ENCODE assay signal across 9 cellular contexts in genomic region chr17:42675348-42675983, GRCh38. TPM values are rescaled to one million over a fixed set of nuclear protein-coding genes. Genes with fewer than 3 reads are reported as not detected.
DNase-seq lines count a peak whose midpoint lies in the region; ATAC-seq, FAIRE-seq and TF ChIP-seq lines count a peak whose summit lies in the region.
"Had no signal": no experiment of that assay in that cellular context is flagged by ENCODE, and none has a peak within 500 bp of the region (broad histone marks: within the 10 kb centered on the region; RNA-seq: fewer than 3 reads in every experiment).

No MANE protein-coding gene starts in this region.

- H3K79me2 ChIP-seq in keratinocyte (ENCODE audit: control insufficient read depth, insufficient read depth, low read length), result peaks cover 16% of the 10 kb centered on the region

- H3K27ac ChIP-seq in keratinocyte (ENCODE audit: control insufficient read depth, insufficient read depth, low read length), result no peak overlapping the region
- peak overlapping the region; percentile 88 to 97 for H3K27ac ChIP-seq in tibial artery

- H4K20me1 ChIP-seq in keratinocyte (ENCODE audit: control insufficient read depth, extremely low read depth, insufficient read depth, low read length), result peaks cover 6% of the 10 kb centered on the region

- peak overlapping the region; percentile 92 to 93 (median 92) for H3K4me3 ChIP-seq in keratinocyte (ENCODE audit: control insufficient read depth in 2 of 3, extremely low read depth in 1 of 3, insufficient read depth in 2 of 3, low read depth in 1 of 3, low read length in 3 of 3)
- H3K4me3 ChIP-seq in tibial artery, result peak overlapping the region; percentile 70 to 100

- H3K27me3 ChIP-seq in keratinocyte (ENCODE audit: control insufficient read depth, extremely low read depth, insufficient read depth, low read length), result no peaks in the 10 kb centered on the region
- H3K27me3 ChIP-seq in tibial artery, result no peaks in the 10 kb centered on the region

- H2AFZ ChIP-seq in keratinocyte (ENCODE audit: control insufficient read depth, low read length), result no peak overlapping the region

- FAIRE-seq in keratinocyte (lab: Jason Lieb, UNC), result no peak

- H3K9me3 ChIP-seq in keratinocyte (ENCODE audit: control insufficient read depth, low read depth, low read length) (no peaks in the 10 kb centered on the region), tibial artery (no peaks in the 10 kb centered on the region)

- H3K9ac ChIP-seq in keratinocyte (ENCODE audit: control insufficient read depth, extremely low read depth, insufficient read depth, low read length), result peak overlapping the region; percentile 79

- no peak overlapping the region for H3K27ac Mint-ChIP-seq in activated T-helper 1 cell treated with anti-CD3 and anti-CD28 coated beads, Interleukin-12 subunit alpha, Interleukin-12 subunit beta, Interleukin-2, Interleukin-4 antibody, amounts not matched to agents 30 ng/mL and 10 ng/mL and 1 ng/mL, durations not matched to agents 14 hours and 24 hours and 36 hours
- H3K27ac Mint-ChIP-seq: stimulated activated naive CD8-positive, alpha-beta T cell treated with anti-CD3 and anti-CD28 coated beads, Interleukin-15, Interleukin-2, amounts not matched to agents 100 ng/mL and 50 ng/mL, for 24 hours had no signal

- H3K36me3 Mint-ChIP-seq in activated T-helper 1 cell treated with anti-CD3 and anti-CD28 coated beads, Interleukin-12 subunit alpha, Interleukin-12 subunit beta, Interleukin-2, Interleukin-4 antibody, amounts not matched to agents 30 ng/mL and 10 ng/mL and 1 ng/mL, durations not matched to agents 14 hours and 24 hours and 36 hours (ENCODE audit: low read depth), result no peaks in the 10 kb centered on the region

- peaks cover 4% of the 10 kb centered on the region for H3K9me1 ChIP-seq in keratinocyte (ENCODE audit: control insufficient read depth, extremely low read depth, insufficient read depth, low read length)

- H3K4me2 ChIP-seq in keratinocyte (ENCODE audit: control insufficient read depth, extremely low read depth, insufficient read depth, low read depth, low read length), result peak overlapping the region; percentile 91

- H3K4me3 Mint-ChIP-seq in activated T-helper 1 cell treated with anti-CD3 and anti-CD28 coated beads, Interleukin-12 subunit alpha, Interleukin-12 subunit beta, Interleukin-2, Interleukin-4 antibody, amounts not matched to agents 30 ng/mL and 10 ng/mL and 1 ng/mL, durations not matched to agents 14 hours and 24 hours and 36 hours, result peak overlapping the region; percentile 72

- DNase-seq in NCI-H524 (lab: John Stamatoyannopoulos, UW) (peak; percentile 12 to 38), NCI-H524 treated with DMSO at 0.1 percent for 48 hours (lab: John Stamatoyannopoulos, UW) (no peak), keratinocyte (ENCODE audit: low read depth, low spot score) (no peak), tibial artery (peak in 1 of 2 donors; percentile 85), RKO (ENCODE audit: low spot score) (no peak), NCI-H187 (lab: John Stamatoyannopoulos, UW) (no peak)
- no peak for DNase-seq in activated T-helper 1 cell treated with anti-CD3 and anti-CD28 coated beads, Interleukin-12 subunit alpha, Interleukin-12 subunit beta, Interleukin-2, Interleukin-4 antibody, amounts not matched to agents 30 ng/mL and 10 ng/mL and 1 ng/mL, durations not matched to agents 14 hours and 24 hours and 36 hours (ENCODE audit: low spot score)

- no peak for ATAC-seq in HG02981 (IDR thresholded peaks at IDR 0.05; ENCODE audit: unreplicated experiment)

- peaks cover 16 to 18% of the 10 kb centered on the region in 2 experiments for H3K36me3 ChIP-seq in keratinocyte (ENCODE audit: control insufficient read depth in 2 of 2, extremely low read depth in 1 of 2, insufficient read depth in 2 of 2, low read length in 2 of 2)
- peaks cover 28 to 32% (median 30%) of the 10 kb centered on the region in 3 donors for H3K36me3 ChIP-seq in tibial artery

- H3K4me1 Mint-ChIP-seq in activated T-helper 1 cell treated with anti-CD3 and anti-CD28 coated beads, Interleukin-12 subunit alpha, Interleukin-12 subunit beta, Interleukin-2, Interleukin-4 antibody, amounts not matched to agents 30 ng/mL and 10 ng/mL and 1 ng/mL, durations not matched to agents 14 hours and 24 hours and 36 hours (ENCODE audit: low read depth), result peaks cover 50% of the 10 kb centered on the region

- peaks cover 66% of the 10 kb centered on the region for H3K4me1 ChIP-seq in keratinocyte (ENCODE audit: control insufficient read depth, extremely low read depth, insufficient read depth, low read length)
- peaks cover 3 to 74% (median 62%) of the 10 kb centered on the region in 4 donors for H3K4me1 ChIP-seq in tibial artery

- peaks cover 39% of the 10 kb centered on the region for H3K27me3 Mint-ChIP-seq in activated T-helper 1 cell treated with anti-CD3 and anti-CD28 coated beads, Interleukin-12 subunit alpha, Interleukin-12 subunit beta, Interleukin-2, Interleukin-4 antibody, amounts not matched to agents 30 ng/mL and 10 ng/mL and 1 ng/mL, durations not matched to agents 14 hours and 24 hours and 36 hours (ENCODE audit: insufficient read depth)

- no peaks in the 10 kb centered on the region for H3K9me3 Mint-ChIP-seq in activated T-helper 1 cell treated with anti-CD3 and anti-CD28 coated beads, Interleukin-12 subunit alpha, Interleukin-12 subunit beta, Interleukin-2, Interleukin-4 antibody, amounts not matched to agents 30 ng/mL and 10 ng/mL and 1 ng/mL, durations not matched to agents 14 hours and 24 hours and 36 hours
- H3K9me3 Mint-ChIP-seq: stimulated activated naive CD8-positive, alpha-beta T cell treated with anti-CD3 and anti-CD28 coated beads, Interleukin-15, Interleukin-2, amounts not matched to agents 100 ng/mL and 50 ng/mL, for 24 hours had no signal

- dilution Hi-C loops in keratinocyte (cut with MboI; ENCODE audit: extremely low pct_ligation_motif_present, low sequenced_read_pairs), result no loop called here

- TF ChIP-seq CTCF in keratinocyte (optimal IDR thresholded peaks at IDR 0.05 in 1 of 3, IDR thresholded peaks at IDR 0.05 in 1 of 3, conservative IDR thresholded peaks at IDR 0.05 in 1 of 3; ENCODE audit: extremely low read depth in 1 of 3, insufficient read depth in 2 of 3, low read length in 3 of 3) (no peak), tibial artery (IDR thresholded peaks at IDR 0.05) (no peak)

- intact Hi-C loops in activated T-helper 1 cell treated with anti-CD3 and anti-CD28 coated beads, Interleukin-12 subunit alpha, Interleukin-12 subunit beta, Interleukin-2, Interleukin-4 antibody, amounts not matched to agents 30 ng/mL and 10 ng/mL and 1 ng/mL, durations not matched to agents 14 hours and 24 hours and 36 hours (cut with micrococcal nuclease), result loop anchor here (5.0 kb wide), 2 partner anchors 97 to 347 kb away; partner anchors contain the start of genes VAT1 and VPS25
- intact Hi-C loops in tibial artery (cut with DNase I; ENCODE audit: low total_unique reads), result no loop called here

RNA-seq across cellular contexts. Expression of gene PLEKHH3, which starts 1.3 kb away (rescaled TPM):
- 0.52 and 0.76 TPM in 2 replicates for total RNA-seq in activated T-helper 1 cell treated with anti-CD3 and anti-CD28 coated beads, Interleukin-12 subunit alpha, Interleukin-12 subunit beta, Interleukin-2, Interleukin-4 antibody, amounts not matched to agents 30 ng/mL and 10 ng/mL and 1 ng/mL, durations not matched to agents 14 hours and 24 hours and 36 hours
- 3.1 to 10.7 TPM (median 4.9 TPM) in 3 replicates for polyA plus RNA-seq in keratinocyte
- 11.6 TPM for polyA plus RNA-seq in keratinocyte (2011; ENCODE audit: low read depth)
- 2.5 and 7.9 TPM in 2 replicates for polyA plus RNA-seq in keratinocyte (2011; cell fraction: cytosol; rRNA removed)
- polyA plus RNA-seq in keratinocyte (2011; cell fraction: nucleus; rRNA removed), result 13.2 and 20.7 TPM in 2 replicates
- 10.7 and 25.0 TPM in 2 replicates for polyA plus RNA-seq in keratinocyte (2012; ENCODE audit: low replicate concordance)
- polyA minus RNA-seq in keratinocyte, result 2.9 to 4.3 TPM (median 3.1 TPM) in 3 replicates
- 17.3 TPM for polyA minus RNA-seq in keratinocyte (2011; cell fraction: cytosol; rRNA and poly(A)+ RNA removed)
- polyA minus RNA-seq in keratinocyte (2011; cell fraction: nucleus; rRNA and poly(A)+ RNA removed), result 13.1 and 17.9 TPM in 2 replicates

RNA-seq across cellular contexts. Expression of gene CCR10, which starts 6.2 kb away (rescaled TPM):
- 0.15 and 0.21 TPM in 2 replicates for total RNA-seq in activated T-helper 1 cell treated with anti-CD3 and anti-CD28 coated beads, Interleukin-12 subunit alpha, Interleukin-12 subunit beta, Interleukin-2, Interleukin-4 antibody, amounts not matched to agents 30 ng/mL and 10 ng/mL and 1 ng/mL, durations not matched to agents 14 hours and 24 hours and 36 hours
- polyA plus RNA-seq in keratinocyte, result 0.02 to 0.05 TPM (median 0.03 TPM) in 3 replicates
- polyA plus RNA-seq in keratinocyte (2011; ENCODE audit: low read depth), result not detected
- not detected in 2 replicates for polyA plus RNA-seq in keratinocyte (2011; cell fraction: cytosol; rRNA removed)
- 0.17 and 0.27 TPM in 2 replicates for polyA plus RNA-seq in keratinocyte (2011; cell fraction: nucleus; rRNA removed)
- polyA plus RNA-seq in keratinocyte (2012; ENCODE audit: low replicate concordance), result 0.18 TPM in 1 of 2 replicates, not detected in the other
- polyA minus RNA-seq in keratinocyte, result 0.20 TPM in 1 of 3 replicates, not detected in the others
- polyA minus RNA-seq in keratinocyte (2011; cell fraction: cytosol; rRNA and poly(A)+ RNA removed), result not detected
- polyA minus RNA-seq in keratinocyte (2011; cell fraction: nucleus; rRNA and poly(A)+ RNA removed), result not detected in 2 replicates

RNA-seq across cellular contexts. Expression of gene CNTNAP1, which starts 6.9 kb away (rescaled TPM):
- 1.8 and 2.2 TPM in 2 replicates for total RNA-seq in activated T-helper 1 cell treated with anti-CD3 and anti-CD28 coated beads, Interleukin-12 subunit alpha, Interleukin-12 subunit beta, Interleukin-2, Interleukin-4 antibody, amounts not matched to agents 30 ng/mL and 10 ng/mL and 1 ng/mL, durations not matched to agents 14 hours and 24 hours and 36 hours
- polyA plus RNA-seq in keratinocyte, result 0.46 to 2.0 TPM (median 0.71 TPM) in 3 replicates
- polyA plus RNA-seq in keratinocyte (2011; ENCODE audit: low read depth), result 0.26 TPM
- polyA plus RNA-seq in keratinocyte (2011; cell fraction: cytosol; rRNA removed), result 0.23 and 0.34 TPM in 2 replicates
- 3.2 and 3.7 TPM in 2 replicates for polyA plus RNA-seq in keratinocyte (2011; cell fraction: nucleus; rRNA removed)
- polyA plus RNA-seq in keratinocyte (2012; ENCODE audit: low replicate concordance), result 0.24 and 1.7 TPM in 2 replicates
- 0.76 to 3.8 TPM (median 1.1 TPM) in 3 replicates for polyA minus RNA-seq in keratinocyte
- polyA minus RNA-seq in keratinocyte (2011; cell fraction: cytosol; rRNA and poly(A)+ RNA removed), result not detected
- polyA minus RNA-seq in keratinocyte (2011; cell fraction: nucleus; rRNA and poly(A)+ RNA removed), result 1.8 and 2.3 TPM in 2 replicates

RNA-seq across cellular contexts. Expression of gene TUBG2, which starts 16.4 kb away (rescaled TPM):
- total RNA-seq in activated T-helper 1 cell treated with anti-CD3 and anti-CD28 coated beads, Interleukin-12 subunit alpha, Interleukin-12 subunit beta, Interleukin-2, Interleukin-4 antibody, amounts not matched to agents 30 ng/mL and 10 ng/mL and 1 ng/mL, durations not matched to agents 14 hours and 24 hours and 36 hours, result 9.1 and 11.6 TPM in 2 replicates
- polyA plus RNA-seq in keratinocyte, result 13.5 to 17.8 TPM (median 14.5 TPM) in 3 replicates
- 6.1 TPM for polyA plus RNA-seq in keratinocyte (2011; ENCODE audit: low read depth)
- polyA plus RNA-seq in keratinocyte (2011; cell fraction: cytosol; rRNA removed), result 7.8 and 11.8 TPM in 2 replicates
- 58.1 and 66.0 TPM in 2 replicates for polyA plus RNA-seq in keratinocyte (2011; cell fraction: nucleus; rRNA removed)
- polyA plus RNA-seq in keratinocyte (2012; ENCODE audit: low replicate concordance), result 17.2 and 18.2 TPM in 2 replicates
- 9.2 to 20.5 TPM (median 9.6 TPM) in 3 replicates for polyA minus RNA-seq in keratinocyte
- 6.7 TPM for polyA minus RNA-seq in keratinocyte (2011; cell fraction: cytosol; rRNA and poly(A)+ RNA removed)
- 9.0 and 10.3 TPM in 2 replicates for polyA minus RNA-seq in keratinocyte (2011; cell fraction: nucleus; rRNA and poly(A)+ RNA removed)

Comparison
In these comparisons a context has a peak if more than half of its experiments do, and no peak if none do; other contexts are left out.
1. DNase-seq: peak in NCI-H524 (2 of 2); none in NCI-H524 treated with DMSO at 0.1 percent for 48 hours (single experiment), activated T-helper 1 cell treated with anti-CD3 and anti-CD28 coated beads, Interleukin-12 subunit alpha, Interleukin-12 subunit beta, Interleukin-2, Interleukin-4 antibody, amounts not matched to agents 30 ng/mL and 10 ng/mL and 1 ng/mL, durations not matched to agents 14 hours and 24 hours and 36 hours (single experiment), keratinocyte (single experiment), RKO (single experiment) and NCI-H187 (0 of 2).